Comparison of ENCODE assay signal across 8 cellular contexts in the genomic region with DNA sequence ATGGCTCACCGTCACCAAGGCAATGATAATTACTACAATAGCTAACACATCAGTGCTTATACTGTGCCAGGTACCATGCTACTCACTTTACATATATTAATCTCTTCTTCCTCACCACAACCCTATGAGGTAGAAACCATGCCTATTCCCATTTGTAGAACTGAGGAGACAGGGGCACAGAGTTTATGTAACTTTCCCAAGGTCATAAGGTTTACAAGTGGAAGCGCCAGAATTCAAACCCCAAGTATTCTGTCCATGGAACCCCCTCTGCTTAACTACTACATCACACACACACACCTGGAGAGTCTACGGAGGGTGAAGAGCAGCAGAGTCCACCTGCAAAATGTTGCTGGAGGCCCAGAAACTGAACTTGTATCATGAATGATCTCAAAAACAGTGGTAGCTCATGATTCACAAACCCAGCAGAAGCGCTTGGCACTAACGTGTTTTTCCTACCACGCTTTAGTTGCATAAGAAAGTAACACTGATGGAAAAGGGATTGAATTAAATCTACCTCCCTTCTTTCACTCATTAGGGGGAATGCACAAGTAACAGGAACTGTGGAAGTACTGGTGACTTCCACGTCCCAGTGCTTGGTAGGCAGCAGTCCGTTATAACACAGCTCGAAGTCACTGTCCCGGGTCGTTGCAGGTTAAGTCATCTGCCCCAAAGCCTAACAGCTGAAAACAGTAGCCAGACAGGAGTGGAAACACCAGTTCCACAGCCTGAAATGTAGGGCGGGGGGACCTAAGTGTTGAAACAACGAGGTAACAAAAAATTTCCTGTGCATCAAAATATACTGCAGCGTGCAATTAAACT. TPM values are rescaled to one million over a fixed set of nuclear protein-coding genes. Genes with fewer than 3 reads are reported as not detected.
DNase-seq lines count a peak whose midpoint lies in the region; ATAC-seq and TF ChIP-seq lines count a peak whose summit lies in the region.

No MANE protein-coding gene starts in this region.

- H3K27ac Mint-ChIP-seq in activated naive CD4-positive, alpha-beta T cell treated with anti-CD3 and anti-CD28 coated beads, Interleukin-2, amount 50 U/mL, for 24 hours = peak overlapping the region; percentile 24
- no peak overlapping the region for H3K27ac Mint-ChIP-seq in activated T-cell treated with anti-CD3 and anti-CD28 coated beads, Interleukin-2, amount 50 U/mL, for 72 hours

- WGBS in testis, 2 donors = 66 to 75% methylated on average over 14 of the region's 14 CpGs
- 75 to 89% (median 81%) methylated on average over 14 of the region's 14 CpGs for WGBS in ovary, 3 donors

- DNase-seq in activated naive CD4-positive, alpha-beta T cell (lab: John Stamatoyannopoulos, UW) = no peak
- no peak for DNase-seq in activated T-cell treated with anti-CD3 and anti-CD28 coated beads, Interleukin-2, amount 50 U/mL, for 72 hours
- DNase-seq in testis = peak; percentile 28
- no peak for DNase-seq in globus pallidus (ENCODE audit: low spot score)
- no peak for DNase-seq in ovary

- H3K4me1 ChIP-seq in iPS-20b (ENCODE audit: insufficient read depth, low read length) = peaks cover 3% of the 10 kb centered on the region; the same call in 1 of the 2 replicates
- H3K4me1 ChIP-seq in testis = no peaks in the 10 kb centered on the region
- H3K4me1 ChIP-seq in ovary (ENCODE audit: insufficient read depth) = peaks cover 4% of the 10 kb centered on the region

- no peak overlapping the region for H3K9ac ChIP-seq in iPS-20b (ENCODE audit: low read depth, low read length)

- no peak for ATAC-seq in activated T-cell treated with anti-CD3 and anti-CD28 coated beads, Interleukin-2, amount 50 U/mL, for 72 hours (replicated peaks in 1 of 2)
- no peak for ATAC-seq in HG02759 (IDR thresholded peaks at IDR 0.05; ENCODE audit: unreplicated experiment)

- TF ChIP-seq POLR2A in testis (IDR thresholded peaks at IDR 0.05) (no peak), ovary (IDR thresholded peaks at IDR 0.05) (no peak)

- TF ChIP-seq CTCF in testis (IDR thresholded peaks at IDR 0.05) = no peak
- no peak for TF ChIP-seq CTCF in ovary (IDR thresholded peaks at IDR 0.05)

- H3K9me3 Mint-ChIP-seq in activated naive CD4-positive, alpha-beta T cell treated with anti-CD3 and anti-CD28 coated beads, Interleukin-2, amount 50 U/mL, for 24 hours = no peaks in the 10 kb centered on the region
- no peaks in the 10 kb centered on the region for H3K9me3 Mint-ChIP-seq in activated T-cell treated with anti-CD3 and anti-CD28 coated beads, Interleukin-2, amount 50 U/mL, for 72 hours

- H3K27me3 Mint-ChIP-seq in activated naive CD4-positive, alpha-beta T cell treated with anti-CD3 and anti-CD28 coated beads, Interleukin-2, amount 50 U/mL, for 24 hours = no peaks in the 10 kb centered on the region
- H3K27me3 Mint-ChIP-seq in activated T-cell treated with anti-CD3 and anti-CD28 coated beads, Interleukin-2, amount 50 U/mL, for 72 hours (ENCODE audit: low read depth) = no peaks in the 10 kb centered on the region

- H3K4me3 Mint-ChIP-seq in activated naive CD4-positive, alpha-beta T cell treated with anti-CD3 and anti-CD28 coated beads, Interleukin-2, amount 50 U/mL, for 24 hours = peak overlapping the region; percentile 82
- peak overlapping the region; percentile 71 to 75 for H3K4me3 Mint-ChIP-seq in activated T-cell treated with anti-CD3 and anti-CD28 coated beads, Interleukin-2, amount 50 U/mL, for 72 hours

- H3K9me3 ChIP-seq in iPS-20b (ENCODE audit: insufficient read depth, low read depth, low read length) (no peaks in the 10 kb centered on the region), testis (no peaks in the 10 kb centered on the region), ovary (no peaks in the 10 kb centered on the region)

- intact Hi-C loops in testis (cut with DNase I; ENCODE audit: low total_unique reads) (no loop called here), ovary (cut with DNase I) (no loop called here)

- H3K36me3 ChIP-seq in iPS-20b (ENCODE audit: insufficient read depth, low read depth, low read length) = no peaks in the 10 kb centered on the region
- H3K36me3 ChIP-seq in testis (ENCODE audit: low read depth, missing control alignments) = no peaks in the 10 kb centered on the region
- no peaks in the 10 kb centered on the region for H3K36me3 ChIP-seq in ovary

- H3K27ac ChIP-seq in iPS-20b (ENCODE audit: low read length) (no peak overlapping the region), testis (no peak overlapping the region), ovary (no peak overlapping the region)

- H3K4me3 ChIP-seq in iPS-20b (ENCODE audit: low read length) (peak overlapping the region; percentile 58; the same call in 1 of the 2 replicates), testis (no peak overlapping the region), ovary (no peak overlapping the region)

- peaks cover 8% of the 10 kb centered on the region; the same call in 1 of the 2 replicates for H3K27me3 ChIP-seq in iPS-20b (ENCODE audit: insufficient read depth, low read length)
- H3K27me3 ChIP-seq in testis = no peaks in the 10 kb centered on the region
- no peaks in the 10 kb centered on the region for H3K27me3 ChIP-seq in ovary

- no peak for TF ChIP-seq EP300 in ovary (IDR thresholded peaks at IDR 0.05)

- peaks cover 2% of the 10 kb centered on the region for H3K36me3 Mint-ChIP-seq in activated naive CD4-positive, alpha-beta T cell treated with anti-CD3 and anti-CD28 coated beads, Interleukin-2, amount 50 U/mL, for 24 hours
- H3K36me3 Mint-ChIP-seq in activated T-cell treated with anti-CD3 and anti-CD28 coated beads, Interleukin-2, amount 50 U/mL, for 72 hours (ENCODE audit: insufficient read depth in 2 of 2) = peaks cover 1 to 6% of the 10 kb centered on the region in 2 donors

- peaks cover 65% of the 10 kb centered on the region for H3K4me1 Mint-ChIP-seq in activated naive CD4-positive, alpha-beta T cell treated with anti-CD3 and anti-CD28 coated beads, Interleukin-2, amount 50 U/mL, for 24 hours
- peaks cover 65% of the 10 kb centered on the region for H3K4me1 Mint-ChIP-seq in activated T-cell treated with anti-CD3 and anti-CD28 coated beads, Interleukin-2, amount 50 U/mL, for 72 hours (ENCODE audit: low read depth)

RNA-seq across cellular contexts. Expression of gene ITPR2, which starts 2.0 kb away (rescaled TPM):
- 10 to 100 TPM; 44.3 to 55.5 TPM for total RNA-seq in activated T-cell treated with anti-CD3 and anti-CD28 coated beads, Interleukin-2, amount 50 U/mL, for 72 hours
- total RNA-seq in testis (10 to 100 TPM; 56.9 to 60.6 TPM), ovary (10 to 100 TPM; 23.7 to 51.1 (median 33.9) TPM)
- polyA plus RNA-seq in testis (ENCODE audit: insufficient read depth, low read depth, low replicate concordance) (4.9 TPM), ovary (10 to 100 TPM in 1 of 2 donors, 1 to 10 TPM in 1; 5.9 to 14.2 TPM)
